In genomic region chr20:32528291-32528891, GRCh38 we compare ENCODE assay signal across 8 cellular contexts. TPM values are rescaled to one million over a fixed set of nuclear protein-coding genes. Genes with fewer than 3 reads are reported as not detected.
DNase-seq lines count a peak whose midpoint lies in the region; ATAC-seq, FAIRE-seq and TF ChIP-seq lines count a peak whose summit lies in the region.

No MANE protein-coding gene starts in this region.

- CTCF ChIA-PET in activated CD8-positive, alpha-beta T cell treated with anti-CD3 and anti-CD28 coated beads, Interleukin-2, amount 10 ng/mL, durations not matched to agents 7 days and 5 days (lab: Charles Lee) = interaction anchor here (1.2 to 12.2 kb wide), 6 partner anchors 9 to 250 kb away, joined by 4 to 241 read pairs (median 6); partner anchors contain the start of gene C20orf203

- H3K36me3 Mint-ChIP-seq in activated CD8-positive, alpha-beta T cell treated with anti-CD3 and anti-CD28 coated beads, Interleukin-2, amount 10 ng/mL, durations not matched to agents 7 days and 5 days (ENCODE audit: low read depth) = peaks cover 29% of the 10 kb centered on the region

- no peaks in the 10 kb centered on the region for H3K9me3 ChIP-seq in BLaER1 treated with 17β-estradiol and CSF1 and Interleukin-3, amounts not matched to agents 10 nM and 100 nM (replicated peaks in 1 of 11)
- H3K9me3 ChIP-seq in kidney (ENCODE audit: control insufficient read depth in 1 of 2, low read length in 2 of 2) = no peaks in the 10 kb centered on the region
- no peaks in the 10 kb centered on the region for H3K9me3 ChIP-seq in colonic mucosa

- FAIRE-seq in kidney (lab: Jason Lieb, UNC) = no peak

- H3K9ac ChIP-seq in BLaER1 treated with 17β-estradiol and CSF1 and Interleukin-3, amounts not matched to agents 10 nM and 100 nM = peak overlapping the region; percentile 50 to 79 (median 64); a peak in 21 of 22 replicates
- H3K9ac ChIP-seq in kidney (ENCODE audit: low read length in 2 of 2) (no peak overlapping the region), colonic mucosa (ENCODE audit: low read depth in 2 of 2, low read length in 2 of 2) (no peak overlapping the region)

- 0 out of 22 replicates have a peak, but pooled peaks cover 0 to 4% (median 0%) of the 10 kb centered on the region in 11 experiments for H3K27me3 ChIP-seq in BLaER1 treated with 17β-estradiol and CSF1 and Interleukin-3, amounts not matched to agents 10 nM and 100 nM
- H3K27me3 ChIP-seq in H7 (ENCODE audit: control insufficient read depth, insufficient read depth, low read length) = peaks cover 2% of the 10 kb centered on the region; the same call in 1 of the 2 replicates
- H3K27me3 ChIP-seq in colonic mucosa = no peaks in the 10 kb centered on the region

- H3K27ac Mint-ChIP-seq in activated CD8-positive, alpha-beta T cell treated with anti-CD3 and anti-CD28 coated beads, Interleukin-2, amount 10 ng/mL, durations not matched to agents 7 days and 5 days = peak overlapping the region; percentile 86

- peak overlapping the region; percentile 80 to 95 (median 90) for H3K4me2 ChIP-seq in BLaER1 treated with 17β-estradiol and CSF1 and Interleukin-3, amounts not matched to agents 10 nM and 100 nM

- TF ChIP-seq CTCF in kidney (IDR thresholded peaks at IDR 0.05; ENCODE audit: borderline replicate concordance, extremely low read depth, insufficient read depth) = no peak
- TF ChIP-seq CTCF in colonic mucosa (IDR thresholded peaks at IDR 0.05) = no peak

- peaks cover 65 to 99% (median 80%) of the 10 kb centered on the region in 10 experiments for H3K4me1 ChIP-seq in BLaER1 treated with 17β-estradiol and CSF1 and Interleukin-3, amounts not matched to agents 10 nM and 100 nM
- H3K4me1 ChIP-seq in kidney (ENCODE audit: control insufficient read depth in 1 of 2, insufficient read depth in 1 of 2, low read depth in 1 of 2, low read length in 2 of 2) (peaks cover 0 to 13% of the 10 kb centered on the region in 2 donors), colonic mucosa (no peaks in the 10 kb centered on the region)

- no peaks in the 10 kb centered on the region for H3K27me3 Mint-ChIP-seq in activated CD8-positive, alpha-beta T cell treated with anti-CD3 and anti-CD28 coated beads, Interleukin-2, amount 10 ng/mL, durations not matched to agents 7 days and 5 days (ENCODE audit: low read depth)

- intact Hi-C loops in kidney (cut with DNase I) = no loop called here
- intact Hi-C loops in colonic mucosa (cut with DNase I) = loop anchor here (10.0 kb wide), 1 partner anchor 246 kb away; no protein-coding TSS in a partner anchor

- POLR2A ChIA-PET in activated CD8-positive, alpha-beta T cell treated with anti-CD3 and anti-CD28 coated beads, Interleukin-2, amount 10 ng/mL, durations not matched to agents 7 days and 5 days (lab: Charles Lee) = interaction anchor here (1.0 to 8.3 kb wide), 3 partner anchors 9 to 215 kb away, joined by 3 to 145 read pairs (median 3); partner anchors contain the start of gene COMMD7

- no peaks in the 10 kb centered on the region; a peak in 1 of 22 replicates for H3K36me3 ChIP-seq in BLaER1 treated with 17β-estradiol and CSF1 and Interleukin-3, amounts not matched to agents 10 nM and 100 nM
- H3K36me3 ChIP-seq in H7 (replicated peaks; ENCODE audit: control insufficient read depth, insufficient read depth, low read length) = no peaks in the 10 kb centered on the region
- no peaks in the 10 kb centered on the region for H3K36me3 ChIP-seq in kidney (ENCODE audit: control insufficient read depth in 1 of 2, insufficient read depth in 2 of 2, low read length in 2 of 2)
- H3K36me3 ChIP-seq in colonic mucosa = no peaks in the 10 kb centered on the region

- DNase-seq in H7 (peak; percentile 74), kidney (peak; percentile 72), EL (no peak), colonic mucosa (no peak)
- DNase-seq in activated CD8-positive, alpha-beta T cell treated with anti-CD3 and anti-CD28 coated beads, Interleukin-2, amount 10 ng/mL, durations not matched to agents 7 days and 5 days = no peak

- H3K9me3 Mint-ChIP-seq in activated CD8-positive, alpha-beta T cell treated with anti-CD3 and anti-CD28 coated beads, Interleukin-2, amount 10 ng/mL, durations not matched to agents 7 days and 5 days (ENCODE audit: insufficient read depth) = no peaks in the 10 kb centered on the region

- ATAC-seq in activated CD8-positive, alpha-beta T cell treated with anti-CD3 and anti-CD28 coated beads, Interleukin-2, amount 10 ng/mL, durations not matched to agents 7 days and 5 days = peak; percentile 48
- ATAC-seq in HG03039 (IDR thresholded peaks at IDR 0.05; ENCODE audit: unreplicated experiment) = no peak
- ATAC-seq in GM21529 (IDR thresholded peaks at IDR 0.05; ENCODE audit: unreplicated experiment) = no peak

- H3K4me3 ChIP-seq in BLaER1 treated with 17β-estradiol and CSF1 and Interleukin-3, amounts not matched to agents 10 nM and 100 nM = peak overlapping the region in 6 of 10 experiments; percentile 5 to 32 (median 25); a peak in 7 of 20 replicates
- no peak overlapping the region for H3K4me3 ChIP-seq in H7 (ENCODE audit: insufficient read depth, low read depth, low read length)
- H3K4me3 ChIP-seq in kidney (ENCODE audit: low read length in 2 of 2) = no peak overlapping the region
- H3K4me3 ChIP-seq in colonic mucosa = no peak overlapping the region

- peak overlapping the region in 10 of 11 experiments; percentile 33 to 79 (median 70); a peak in 19 of 22 replicates for H3K27ac ChIP-seq in BLaER1 treated with 17β-estradiol and CSF1 and Interleukin-3, amounts not matched to agents 10 nM and 100 nM
- H3K27ac ChIP-seq in kidney (ENCODE audit: low read depth in 2 of 2, low read length in 2 of 2) (no peak overlapping the region), colonic mucosa (no peak overlapping the region)

- H3K4me1 Mint-ChIP-seq in activated CD8-positive, alpha-beta T cell treated with anti-CD3 and anti-CD28 coated beads, Interleukin-2, amount 10 ng/mL, durations not matched to agents 7 days and 5 days (ENCODE audit: low read depth) = peaks cover 85% of the 10 kb centered on the region

- H4K20me1 ChIP-seq in BLaER1 treated with 17β-estradiol and CSF1 and Interleukin-3, amounts not matched to agents 10 nM and 100 nM = peaks cover 0 to 59% (median 5%) of the 10 kb centered on the region in 11 experiments; a peak in 10 of 22 replicates

- H3K4me3 Mint-ChIP-seq in activated CD8-positive, alpha-beta T cell treated with anti-CD3 and anti-CD28 coated beads, Interleukin-2, amount 10 ng/mL, durations not matched to agents 7 days and 5 days = peak overlapping the region; percentile 31

RNA-seq across cellular contexts. Expression of gene NOL4L, which starts 56.7 kb away (rescaled TPM):
- total RNA-seq in H7 (2014; rRNA removed; shearing (Covaris generic)) = 26.6 and 28.1 TPM in 2 replicates
- 10 to 100 TPM; 22.2 to 24.5 TPM for total RNA-seq in activated CD8-positive, alpha-beta T cell treated with anti-CD3 and anti-CD28 coated beads, Interleukin-2, amount 10 ng/mL, durations not matched to agents 7 days and 5 days
- total RNA-seq in kidney (19.4 TPM), colonic mucosa (10 to 100 TPM; 54.2 to 58.0 TPM)
- polyA plus RNA-seq in kidney (ENCODE audit: insufficient read depth, low read depth, low replicate concordance) = 14.1 TPM

Comparison
In these comparisons a context has a peak if more than half of its experiments do, and no peak if none do; other contexts are left out.
1. H3K27ac ChIP-seq: peak in BLaER1 treated with 17β-estradiol and CSF1 and Interleukin-3, amounts not matched to agents 10 nM and 100 nM (10 of 11); none in kidney (0 of 2) and colonic mucosa (single experiment).
2. H3K4me3 ChIP-seq: peak in BLaER1 treated with 17β-estradiol and CSF1 and Interleukin-3, amounts not matched to agents 10 nM and 100 nM (6 of 10); none in H7 (single experiment), kidney (0 of 2) and colonic mucosa (single experiment).
3. H3K9ac ChIP-seq: peak in BLaER1 treated with 17β-estradiol and CSF1 and Interleukin-3, amounts not matched to agents 10 nM and 100 nM (11 of 11); none in kidney (0 of 2) and colonic mucosa (0 of 2).
4. DNase-seq: peak in H7 (single experiment) and kidney (single experiment); none in activated CD8-positive, alpha-beta T cell treated with anti-CD3 and anti-CD28 coated beads, Interleukin-2, amount 10 ng/mL, durations not matched to agents 7 days and 5 days (single experiment), EL (single experiment) and colonic mucosa (single experiment).